8 cellular contexts compared by ENCODE assay signal in genomic region chr6:89818977-89819335, GRCh38. TPM values are rescaled to one million over a fixed set of nuclear protein-coding genes. Genes with fewer than 3 reads are reported as not detected.
DNase-seq lines count a peak whose midpoint lies in the region; ATAC-seq and TF ChIP-seq lines count a peak whose summit lies in the region.

No MANE protein-coding gene starts in this region.

- no peaks in the 10 kb centered on the region for H3K27me3 ChIP-seq in brain microvascular endothelial cell (replicated peaks)

- TF ChIP-seq CTCF in brain microvascular endothelial cell (IDR thresholded peaks at IDR 0.05; ENCODE audit: low read depth, low read length, missing control alignments), result no peak

- intact Hi-C loops in Right ventricle myocardium inferior (cut with DNase I) (loop anchor here (1.0 kb wide), 1 partner anchor 10 kb away; the partner anchor contains the start of gene CASP8AP2), cardiac septum (cut with DNase I) (no loop called here)

- in situ Hi-C loops in brain microvascular endothelial cell (cut with HindIII; ENCODE audit: low pct_ligation_motif_present, low sequenced_read_pairs), result no loop called here

- peak overlapping the region; percentile 66 for H3K27ac ChIP-seq in brain microvascular endothelial cell

- no peaks in the 10 kb centered on the region for H3K36me3 ChIP-seq in brain microvascular endothelial cell (replicated peaks)

- H3K4me3 ChIP-seq in brain microvascular endothelial cell (ENCODE audit: low read depth, low read length), result peak overlapping the region; percentile 99

- ATAC-seq in Right ventricle myocardium inferior (peak; percentile 6), HG02938 (IDR thresholded peaks at IDR 0.05; ENCODE audit: unreplicated experiment) (peak; percentile 20)

- no peak for DNase-seq in Right ventricle myocardium inferior (ENCODE audit: missing footprints)
- DNase-seq in cardiac septum (ENCODE audit: low spot score), result no peak
- peak; percentile 50 for DNase-seq in NCI-H748 (lab: John Stamatoyannopoulos, UW; ENCODE audit: unreplicated experiment)
- peak; percentile 5 for DNase-seq in brain microvascular endothelial cell
- peak; percentile 54 for DNase-seq in islet precursor cell
- DNase-seq in stimulated activated CD8-positive, alpha-beta memory T cell treated with anti-CD3 and anti-CD28 coated beads, Interleukin-12 subunit alpha, Interleukin-12 subunit beta, amount 100 ng/mL, for 4 hours (ENCODE audit: low read depth), result peak; percentile 19
- no peak for DNase-seq in GDM1 (lab: John Stamatoyannopoulos, UW)

RNA-seq across cellular contexts. Expression of gene MDN1, which starts 0.6 kb away (rescaled TPM):
- 23.4 TPM for total RNA-seq in Right ventricle myocardium inferior
- total RNA-seq in cardiac septum, result 21.1 TPM

RNA-seq across cellular contexts. Expression of gene CASP8AP2, which starts 10.7 kb away (rescaled TPM):
- total RNA-seq in Right ventricle myocardium inferior (13.4 TPM), cardiac septum (11.6 TPM)

Comparison
In these comparisons a context has a peak if more than half of its experiments do, and no peak if none do; other contexts are left out.
1. DNase-seq: peak in NCI-H748 (single experiment), brain microvascular endothelial cell (single experiment), islet precursor cell (single experiment) and stimulated activated CD8-positive, alpha-beta memory T cell treated with anti-CD3 and anti-CD28 coated beads, Interleukin-12 subunit alpha, Interleukin-12 subunit beta, amount 100 ng/mL, for 4 hours (single experiment); none in Right ventricle myocardium inferior (single experiment), cardiac septum (single experiment) and GDM1 (single experiment).